In the genomic region with DNA sequence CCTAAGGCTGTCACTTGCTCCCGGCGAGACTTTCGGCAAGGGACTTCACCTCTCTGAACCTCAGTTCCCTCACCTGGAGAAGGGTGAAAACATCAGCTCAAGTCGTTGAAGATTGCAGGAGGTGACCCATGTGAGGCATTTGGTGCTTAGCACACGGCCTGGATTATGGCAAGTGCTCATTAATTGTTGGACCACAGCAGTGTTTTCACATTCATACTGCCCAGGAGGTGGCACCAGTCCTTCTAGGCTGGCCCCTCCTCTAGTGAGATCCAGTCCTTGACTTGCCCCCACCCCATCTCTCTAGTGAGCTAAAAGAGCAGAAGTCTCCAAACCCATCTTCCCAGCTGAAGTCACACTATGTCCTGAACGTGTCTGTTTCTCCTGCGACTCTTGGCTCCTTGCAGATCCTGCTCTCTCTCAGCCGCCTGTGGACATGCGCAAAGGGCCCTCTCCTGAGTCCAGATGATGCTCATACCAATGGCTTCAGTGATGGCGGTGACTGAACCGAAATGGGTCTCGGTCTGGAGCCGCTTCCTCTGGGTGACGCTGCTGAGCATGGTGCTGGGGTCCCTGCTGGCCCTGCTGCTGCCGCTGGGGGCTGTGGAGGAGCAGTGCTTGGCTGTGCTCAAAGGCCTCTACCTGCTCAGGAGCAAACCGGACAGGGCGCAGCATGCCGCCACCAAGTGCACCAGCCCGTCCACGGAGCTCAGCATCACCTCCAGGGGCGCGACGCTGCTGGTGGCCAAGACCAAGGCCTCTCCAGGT, we compare ENCODE assay signal across 9 cellular contexts. TPM values are rescaled to one million over a fixed set of nuclear protein-coding genes. Genes with fewer than 3 reads are reported as not detected.
A peak's percentile ranks its signal among the peaks of the same experiment; 100 is the strongest.
DNase-seq lines count a peak whose midpoint lies in the region; ATAC-seq lines count a peak whose summit lies in the region.
"Had no signal": no experiment of that assay in that cellular context is flagged by ENCODE, and none has a peak within 500 bp of the region (broad histone marks: within the 10 kb centered on the region; RNA-seq: fewer than 3 reads in every experiment).

No MANE protein-coding gene starts in this region.

- H3K4me3 Mint-ChIP-seq in activated naive CD8-positive, alpha-beta T cell treated with anti-CD3 and anti-CD28 coated beads for 36 hours: peak overlapping the region; percentile 89
- peak overlapping the region; percentile 41 to 98 (median 96) for H3K4me3 Mint-ChIP-seq in naive B cell

- H3K27me3 Mint-ChIP-seq in activated naive CD8-positive, alpha-beta T cell treated with anti-CD3 and anti-CD28 coated beads for 36 hours: no peaks in the 10 kb centered on the region
- H3K27me3 Mint-ChIP-seq in naive B cell: no peaks in the 10 kb centered on the region

- ATAC-seq in naive B cell (ENCODE audit: low read depth in 2 of 2) (no peak), GM19452 (IDR thresholded peaks at IDR 0.05; ENCODE audit: unreplicated experiment) (no peak)

- peak overlapping the region; percentile 57 for H3K27ac Mint-ChIP-seq in activated naive CD8-positive, alpha-beta T cell treated with anti-CD3 and anti-CD28 coated beads for 36 hours
- peak overlapping the region in 4 of 6 donors; percentile 27 to 94 (median 66) for H3K27ac Mint-ChIP-seq in naive B cell

- peaks cover 13% of the 10 kb centered on the region for H3K36me3 Mint-ChIP-seq in activated naive CD8-positive, alpha-beta T cell treated with anti-CD3 and anti-CD28 coated beads for 36 hours
- peaks cover 0 to 5% of the 10 kb centered on the region in 2 donors for H3K36me3 Mint-ChIP-seq in naive B cell

- DNase-seq in DMS 273 (lab: John Stamatoyannopoulos, UW; ENCODE audit: unreplicated experiment) (peak; percentile 39), DMS 273 treated with DMSO at 0.1 percent for 48 hours (lab: John Stamatoyannopoulos, UW) (no peak), HT-29 (ENCODE audit: low spot score) (peak; percentile 5), naive B cell (no peak), Ammon's horn (ENCODE audit: low spot score) (no peak), AG08395 (ENCODE audit: low spot score) (no peak)
- DNase-seq in activated naive CD8-positive, alpha-beta T cell treated with anti-CD3 and anti-CD28 coated beads for 36 hours: no peak
- DNase-seq: activated CD4-positive, alpha-beta T cell treated with anti-CD3 and anti-CD28 coated beads for 4 hours had no signal

- peaks cover 26% of the 10 kb centered on the region for H3K4me1 Mint-ChIP-seq in activated naive CD8-positive, alpha-beta T cell treated with anti-CD3 and anti-CD28 coated beads for 36 hours
- peaks cover 25 to 30% (median 25%) of the 10 kb centered on the region in 3 donors for H3K4me1 Mint-ChIP-seq in naive B cell

- H3K9me3 Mint-ChIP-seq in activated naive CD8-positive, alpha-beta T cell treated with anti-CD3 and anti-CD28 coated beads for 36 hours: no peaks in the 10 kb centered on the region
- H3K9me3 Mint-ChIP-seq in naive B cell: no peaks in the 10 kb centered on the region

RNA-seq across cellular contexts. Expression of gene FICD, which starts 1.6 kb away (rescaled TPM):
- 9.1 and 9.6 TPM in 2 replicates for total RNA-seq in HT-29 (2014; rRNA removed; shearing (Covaris generic))
- total RNA-seq in activated naive CD8-positive, alpha-beta T cell treated with anti-CD3 and anti-CD28 coated beads for 36 hours: 1 to 10 TPM; 4.2 to 4.3 TPM
- polyA plus RNA-seq in naive B cell (ENCODE audit: low read depth in 6 of 6): 1 to 10 TPM; 1.6 to 4.9 (median 3.1) TPM

RNA-seq across cellular contexts. Expression of gene SART3, which starts 44.3 kb away (rescaled TPM):
- total RNA-seq in HT-29 (2014; rRNA removed; shearing (Covaris generic)): 91.8 and 98.9 TPM in 2 replicates
- 10 to 100 TPM; 78.7 to 80.9 TPM for total RNA-seq in activated naive CD8-positive, alpha-beta T cell treated with anti-CD3 and anti-CD28 coated beads for 36 hours
- 10 to 100 TPM; 24.7 to 57.9 (median 36.4) TPM for polyA plus RNA-seq in naive B cell (ENCODE audit: low read depth in 6 of 6)

RNA-seq across cellular contexts. Expression of gene ISCU, which starts 45.7 kb away (rescaled TPM):
- total RNA-seq in HT-29 (2014; rRNA removed; shearing (Covaris generic)): 71.1 and 91.3 TPM in 2 replicates
- total RNA-seq in activated naive CD8-positive, alpha-beta T cell treated with anti-CD3 and anti-CD28 coated beads for 36 hours: 10 to 100 TPM; 69.5 TPM
- 100 to 1,000 TPM; 316 to 418 (median 365) TPM for polyA plus RNA-seq in naive B cell (ENCODE audit: low read depth in 6 of 6)

Comparison
In these comparisons a context has a peak if more than half of its experiments do, and no peak if none do; other contexts are left out.
1. DNase-seq: peak in DMS 273 (single experiment) and HT-29 (single experiment); none in DMS 273 treated with DMSO at 0.1 percent for 48 hours (single experiment), activated naive CD8-positive, alpha-beta T cell treated with anti-CD3 and anti-CD28 coated beads for 36 hours (single experiment), naive B cell (single experiment), Ammon's horn (single experiment) and AG08395 (single experiment).